ENCODE assay signal across 8 cellular contexts in genomic region chr14:50396636-50397460, GRCh38. TPM values are rescaled to one million over a fixed set of nuclear protein-coding genes. Genes with fewer than 3 reads are reported as not detected.
DNase-seq lines count a peak whose midpoint lies in the region; FAIRE-seq and TF ChIP-seq lines count a peak whose summit lies in the region.

Gene CDKL1 (minus strand): TSS chr14:50396881. CDS start chr14:50395868, 1,013 bp downstream.

- FAIRE-seq in GM12891 (lab: Jason Lieb, UNC), result peak; percentile 58

- H3K27ac ChIP-seq in HEK293 (ENCODE audit: extremely low read depth, low read depth, low read length), result peak within 1 kb of the TSS; percentile 92

- DNase-seq in GM12891 (ENCODE audit: insufficient read length, low spot score) (peak; percentile 49), NCI-H1105 (lab: John Stamatoyannopoulos, UW) (peak; percentile 43), dermis microvascular lymphatic vessel endothelial cell (ENCODE audit: low read depth in 2 of 2) (peak; percentile 7 to 83), left kidney (ENCODE audit: low read depth, low spot score) (peak; percentile 88), OCI-M1 (lab: John Stamatoyannopoulos, UW) (no peak)
- DNase-seq in activated CD4-positive, alpha-beta T cell treated with anti-CD3 and anti-CD28 coated beads for 48 hours, result peak; percentile 60
- DNase-seq in stimulated activated CD4-positive, alpha-beta T cell treated with anti-CD3 and anti-CD28 coated beads, Interleukin-1b, Interleukin-23, amount 100 ng/mL, for 24 hours (ENCODE audit: low read depth in 4 of 4, low spot score in 1 of 4), result peak; percentile 26 to 40 (median 35)

- peaks cover 16% of the 10 kb centered on the region for H3K4me1 ChIP-seq in HEK293 (ENCODE audit: control insufficient read depth, insufficient read depth, low read length)

- H3K36me3 ChIP-seq in HEK293 (ENCODE audit: control insufficient read depth in 2 of 2, insufficient read depth in 1 of 2, low read length in 2 of 2), result no peaks in the 10 kb centered on the region

- POLR2A ChIA-PET in HEK293 (lab: Yijun Ruan, JAX), result interaction anchor here (0.5 to 1.3 kb wide), 5 partner anchors 14 to 135 kb away, joined by 3 to 7 read pairs (median 4); partner anchors contain the start of genes DMAC2L, L2HGDH and MAP4K5

- peak within 1 kb of the TSS; percentile 51 for H3K4me3 ChIP-seq in HEK293 (ENCODE audit: low read depth, low read length)

- no peak for TF ChIP-seq CTCF in HEK293 (tag by site-specific recombination; IDR thresholded peaks at IDR 0.05)

- CTCF ChIA-PET in HEK293 (lab: Yijun Ruan, JAX), result interaction anchor here (0.8 kb wide), 1 partner anchor 64 kb away, joined by 3 read pairs; no protein-coding TSS in a partner anchor

- H3K9me3 ChIP-seq in HEK293 (ENCODE audit: control insufficient read depth, insufficient read depth, low read depth, low read length), result no peaks in the 10 kb centered on the region

- no peak; the same call in 1 of the 2 replicates for TF ChIP-seq POLR2A in GM12891 (IDR thresholded peaks at IDR 0.05; ENCODE audit: low read depth, low read length)

TF ChIP-seq in GM12891, 5 proteins besides CTCF, POLR2A, EP300 and RAD21:
- TF ChIP-seq POU2F2 (IDR thresholded peaks at IDR 0.05; ENCODE audit: low read depth, low read length), result no peak
- TF ChIP-seq SPI1 (IDR thresholded peaks at IDR 0.05; ENCODE audit: low read depth, low read length), result no peak
- no peak for TF ChIP-seq TAF1 (IDR thresholded peaks at IDR 0.05; ENCODE audit: low read depth, low read length)
TF ChIP-seq in GM12891: peak in this region for 0.

TF ChIP-seq in HEK293, 187 proteins besides CTCF, POLR2A, EP300 and RAD21 (continues in another document):
- no peak for TF ChIP-seq PRDM10 (tag by site-specific recombination; IDR thresholded peaks at IDR 0.05)
- no peak for TF ChIP-seq ZNF362 (tag by site-specific recombination; IDR thresholded peaks at IDR 0.05)
- TF ChIP-seq ZNF600 (tag by site-specific recombination; IDR thresholded peaks at IDR 0.05), result peak; percentile 46; the same call in 1 of the 2 replicates
- no peak; the same call in 1 of the 2 replicates for TF ChIP-seq SCRT2 (tag by site-specific recombination; IDR thresholded peaks at IDR 0.05)
- TF ChIP-seq KLF10 (tag by site-specific recombination; IDR thresholded peaks at IDR 0.05), result peak; percentile 60; the same call in 1 of the 2 replicates
- TF ChIP-seq ZNF585B (tag by site-specific recombination; IDR thresholded peaks at IDR 0.05), result no peak
- peak; percentile 41; the same call in 1 of the 2 replicates for TF ChIP-seq KLF8 (tag by site-specific recombination; IDR thresholded peaks at IDR 0.05)
- TF ChIP-seq ZNF133 (tag by site-specific recombination; IDR thresholded peaks at IDR 0.05), result no peak
- peak; percentile 54; the same call in 1 of the 2 replicates for TF ChIP-seq ZBTB20 (tag by site-specific recombination; IDR thresholded peaks at IDR 0.05)
- TF ChIP-seq ZNF544 (tag by site-specific recombination; IDR thresholded peaks at IDR 0.05), result no peak
- no peak for TF ChIP-seq ZNF423 (tag by site-specific recombination; IDR thresholded peaks at IDR 0.05)
- no peak for TF ChIP-seq ZNF792 (tag by site-specific recombination; IDR thresholded peaks at IDR 0.05)
- no peak for TF ChIP-seq ZNF654 (tag by site-specific recombination; IDR thresholded peaks at IDR 0.05; ENCODE audit: low read depth)
- TF ChIP-seq ZNF629 (tag by site-specific recombination; IDR thresholded peaks at IDR 0.05), result no peak
- peak; percentile 53 for TF ChIP-seq REST (tag by site-specific recombination; IDR thresholded peaks at IDR 0.05)
- TF ChIP-seq ZNF335 (tag by site-specific recombination; conservative IDR thresholded peaks at IDR 0.05), result peak; percentile 62
- no peak for TF ChIP-seq ZNF426 (tag by site-specific recombination; IDR thresholded peaks at IDR 0.05)
- no peak for TF ChIP-seq ZNF311 (tag by site-specific recombination; IDR thresholded peaks at IDR 0.05; ENCODE audit: borderline replicate concordance)
- no peak for TF ChIP-seq ZSCAN18 (tag by site-specific recombination; IDR thresholded peaks at IDR 0.05)
- no peak for TF ChIP-seq ZNF571 (tag by site-specific recombination; IDR thresholded peaks at IDR 0.05)
- TF ChIP-seq ZBTB26 (tag by site-specific recombination; optimal IDR thresholded peaks at IDR 0.05), result peak; percentile 86

RNA-seq across cellular contexts. Expression of gene CDKL1, which starts in this region (rescaled TPM):
- 5.6 TPM for polyA plus RNA-seq in GM12891 (2012; ENCODE audit: low read depth, missing spikeins)
- total RNA-seq in dermis microvascular lymphatic vessel endothelial cell, result 42.2 and 62.8 TPM in 2 replicates
